Comparison of ENCODE assay signal across 15 cellular contexts in genomic region chr4:7830747-7831146, GRCh38.
DNase-seq lines count a peak whose midpoint lies in the region; ATAC-seq and TF ChIP-seq lines count a peak whose summit lies in the region.
"Had no signal": no experiment of that assay in that cellular context is flagged by ENCODE, and none has a peak within 500 bp of the region (broad histone marks: within the 10 kb centered on the region; RNA-seq: fewer than 3 reads in every experiment).

No MANE protein-coding gene starts in this region.

- H3K4me2 ChIP-seq in SK-N-SH: peak overlapping the region; percentile 38; the same call in 1 of the 2 replicates
- H3K4me2 ChIP-seq in fibroblast of lung (ENCODE audit: extremely low read depth, insufficient read depth, low read length): no peak overlapping the region
- H3K4me2 ChIP-seq in mesendoderm (ENCODE audit: low read length): no peak overlapping the region

- TF ChIP-seq CTCF in SK-N-SH (IDR thresholded peaks at IDR 0.05) (no peak), RWPE1 (conservative IDR thresholded peaks at IDR 0.05; ENCODE audit: low read depth) (no peak), fibroblast of lung (conservative IDR thresholded peaks at IDR 0.05 in 1 of 2, IDR thresholded peaks at IDR 0.05 in 1 of 2; ENCODE audit: low read depth in 1 of 2, low read length in 2 of 2) (no peak), gastrocnemius medialis (IDR thresholded peaks at IDR 0.05 in 4 of 5, conservative IDR thresholded peaks at IDR 0.05 in 1 of 5) (no peak)

- H3K4ac ChIP-seq in mesendoderm (ENCODE audit: low read depth, low read length): no peak overlapping the region

- no peaks in the 10 kb centered on the region for H3K9me3 ChIP-seq in SK-N-SH
- H3K9me3 ChIP-seq in fibroblast of lung (ENCODE audit: control insufficient read depth, insufficient read depth, low read depth, low read length): no peaks in the 10 kb centered on the region
- no peaks in the 10 kb centered on the region for H3K9me3 ChIP-seq in gastrocnemius medialis
- H3K9me3 ChIP-seq: thyroid gland had no signal

- H2BK15ac ChIP-seq in mesendoderm (replicated peaks; ENCODE audit: low read depth): no peak overlapping the region

- in situ Hi-C loops in gastrocnemius medialis (cut with MboI; ENCODE audit: low sequenced_read_pairs in 4 of 4): no loop called here

- DNase-seq in SK-N-SH (no peak), RWPE1 (ENCODE audit: low spot score) (no peak), fibroblast of lung (ENCODE audit: low read depth in 2 of 2) (no peak), gastrocnemius medialis (no peak), mesendoderm (no peak), NCI-H187 (lab: John Stamatoyannopoulos, UW) (no peak)
- DNase-seq in T-helper 2 cell treated with Interferon-gamma antibody and Interleukin-4, amounts not matched to agents 5 μg/mL and 100 μg/mL, for 36 hours (ENCODE audit: low spot score): no peak
- DNase-seq: NCI-H1436 treated with DMSO at 0.1 percent for 48 hours, NCI-H748 treated with DMSO at 0.1 percent for 48 hours, SIG-M5, thyroid gland had no signal

- H3K36me3 ChIP-seq in SK-N-SH (replicated peaks in 1 of 2; ENCODE audit: control insufficient read depth in 1 of 2, insufficient read depth in 2 of 2, low read length in 1 of 2): peaks cover 36 to 65% of the 10 kb centered on the region in 2 experiments
- peaks cover 2% of the 10 kb centered on the region for H3K36me3 ChIP-seq in fibroblast of lung (ENCODE audit: control insufficient read depth, insufficient read depth, low read length)
- H3K36me3 ChIP-seq in gastrocnemius medialis: no peaks in the 10 kb centered on the region
- H3K36me3 ChIP-seq in mesendoderm (ENCODE audit: control insufficient read depth, insufficient read depth, low read length): no peaks in the 10 kb centered on the region

- TF ChIP-seq EP300 in SK-N-SH (IDR thresholded peaks at IDR 0.05; ENCODE audit: borderline replicate concordance in 1 of 2, low read depth in 1 of 2, low read length in 1 of 2): no peak

- no peak for TF ChIP-seq POLR2A in gastrocnemius medialis (IDR thresholded peaks at IDR 0.05)

- H3K9ac ChIP-seq in SK-N-SH: peak overlapping the region; percentile 55
- H3K9ac ChIP-seq in fibroblast of lung (ENCODE audit: insufficient read depth, low read length): no peak overlapping the region
- no peak overlapping the region for H3K9ac ChIP-seq in mesendoderm (ENCODE audit: low read length)

- H4K20me1 ChIP-seq in SK-N-SH (ENCODE audit: insufficient read depth): no peaks in the 10 kb centered on the region
- H4K20me1 ChIP-seq in fibroblast of lung (ENCODE audit: control insufficient read depth, extremely low read depth, insufficient read depth, low read length): no peaks in the 10 kb centered on the region

- ATAC-seq in SK-N-SH treated with all-trans-retinoic acid at 6 μM for 48 hours: no peak
- ATAC-seq in gastrocnemius medialis: no peak

- no peak overlapping the region for H3K18ac ChIP-seq in mesendoderm (ENCODE audit: low read length)

- no peak overlapping the region for H4K5ac ChIP-seq in mesendoderm (ENCODE audit: low read length)

- WGBS in SK-N-SH (ENCODE audit: low lambda C conversion rate): 92% methylated on average over 2 of the region's 2 CpGs
- WGBS in mesendoderm (ENCODE audit: extremely low coverage, insufficient coverage, low lambda C conversion rate): no CpG with 5 or more reads among the region's 2 CpGs

- H3K23ac ChIP-seq in mesendoderm (ENCODE audit: low read length): no peak overlapping the region

- CTCF ChIA-PET in SK-N-SH (lab: Yijun Ruan, JAX): interaction anchor here (1.0 kb wide), 1 partner anchor 28 kb away, joined by 3 read pairs; no protein-coding TSS in a partner anchor
- CTCF ChIA-PET in RWPE1 (lab: Yijun Ruan, JAX): no interaction called here

- H2BK5ac ChIP-seq in mesendoderm (ENCODE audit: low read length): no peak overlapping the region

- H3K9me2 ChIP-seq in SK-N-SH: no peaks in the 10 kb centered on the region

- H3K9me3 Mint-ChIP-seq in T-helper 2 cell treated with Interferon-gamma antibody and Interleukin-4, amounts not matched to agents 5 μg/mL and 100 μg/mL, for 36 hours: peaks cover 5% of the 10 kb centered on the region

- H3K4me3 Mint-ChIP-seq in T-helper 2 cell treated with Interferon-gamma antibody and Interleukin-4, amounts not matched to agents 5 μg/mL and 100 μg/mL, for 36 hours: no peak overlapping the region
- H3K4me3 Mint-ChIP-seq: IgD-negative memory B cell had no signal

- no peak overlapping the region for H2AK5ac ChIP-seq in mesendoderm (ENCODE audit: low read length)

- peaks cover 7% of the 10 kb centered on the region for H3K79me1 ChIP-seq in mesendoderm (ENCODE audit: low read length)

- POLR2A ChIA-PET in SK-N-SH (lab: Yijun Ruan, JAX) (no interaction called here), RWPE1 (lab: Yijun Ruan, JAX; ENCODE audit: low non-redundant PET) (no interaction called here)

- intact Hi-C loops in gastrocnemius medialis (cut with DNase I; ENCODE audit: low total_unique reads): loop anchor here (1.0 to 2.0 kb wide), 2 partner anchors 24 to 41 kb away; no protein-coding TSS in a partner anchor

- no peak overlapping the region for H4K8ac ChIP-seq in mesendoderm (ENCODE audit: low read depth, low read length)

- peaks cover 55% of the 10 kb centered on the region for H3K4me1 Mint-ChIP-seq in T-helper 2 cell treated with Interferon-gamma antibody and Interleukin-4, amounts not matched to agents 5 μg/mL and 100 μg/mL, for 36 hours (ENCODE audit: low read depth)
- H3K4me1 Mint-ChIP-seq: IgD-negative memory B cell had no signal

- peaks cover 87% of the 10 kb centered on the region for H3K79me2 ChIP-seq in SK-N-SH (ENCODE audit: insufficient read depth)
- H3K79me2 ChIP-seq in fibroblast of lung (ENCODE audit: control insufficient read depth, insufficient read depth, low read length): peaks cover 8% of the 10 kb centered on the region
- no peaks in the 10 kb centered on the region for H3K79me2 ChIP-seq in mesendoderm (ENCODE audit: control insufficient read depth, insufficient read depth, low read length)

- H3K56ac ChIP-seq in mesendoderm (ENCODE audit: low read length): no peak overlapping the region

- H3K27me3 Mint-ChIP-seq in T-helper 2 cell treated with Interferon-gamma antibody and Interleukin-4, amounts not matched to agents 5 μg/mL and 100 μg/mL, for 36 hours (ENCODE audit: low read depth): no peaks in the 10 kb centered on the region

- H3K27me3 ChIP-seq in SK-N-SH (ENCODE audit: insufficient read depth) (no peaks in the 10 kb centered on the region), fibroblast of lung (ENCODE audit: control insufficient read depth, insufficient read depth, low read length) (no peaks in the 10 kb centered on the region), gastrocnemius medialis (no peaks in the 10 kb centered on the region), mesendoderm (ENCODE audit: insufficient read depth, low read length, poor library complexity) (no peaks in the 10 kb centered on the region)
- H3K27me3 ChIP-seq: thyroid gland had no signal

- H3K27ac ChIP-seq in SK-N-SH (ENCODE audit: low read depth in 2 of 2, low read length in 1 of 2) (peak overlapping the region; percentile 71 to 99; a peak in 3 of 4 replicates), RWPE1 (peak overlapping the region; percentile 18; the same call in 1 of the 2 replicates), fibroblast of lung (ENCODE audit: insufficient read depth, low read length) (peak overlapping the region; percentile 86), gastrocnemius medialis (peak overlapping the region; percentile 82 to 92 (median 85)), mesendoderm (ENCODE audit: low read depth, low read length) (no peak overlapping the region)
- H3K27ac ChIP-seq: 22Rv1 had no signal

- no peak for TF ChIP-seq RAD21 in SK-N-SH (IDR thresholded peaks at IDR 0.05; ENCODE audit: low read length)

- H3K4me3 ChIP-seq in SK-N-SH (ENCODE audit: low read depth in 2 of 2, low read length in 1 of 2): no peak overlapping the region; a peak in 1 of 4 replicates
- H3K4me3 ChIP-seq in fibroblast of lung (replicated peaks in 1 of 4; ENCODE audit: control extremely low read depth in 1 of 4, insufficient read depth in 1 of 4, low read depth in 3 of 4, low read length in 4 of 4): no peak overlapping the region
- H3K4me3 ChIP-seq in gastrocnemius medialis: peak overlapping the region in 2 of 4 donors; percentile 16 to 29
- no peak overlapping the region for H3K4me3 ChIP-seq in mesendoderm (ENCODE audit: low read length)
- H3K4me3 ChIP-seq: skin epidermis, thyroid gland had no signal

- H2AFZ ChIP-seq in SK-N-SH (ENCODE audit: low read depth) (no peak overlapping the region), fibroblast of lung (ENCODE audit: low read length) (no peak overlapping the region)

- H2BK120ac ChIP-seq in mesendoderm (ENCODE audit: low read depth, low read length): no peak overlapping the region

- peaks cover 66% of the 10 kb centered on the region for H3F3A ChIP-seq in SK-N-SH (replicated peaks; ENCODE audit: insufficient read depth)

- H3K4me1 ChIP-seq in SK-N-SH (ENCODE audit: control insufficient read depth in 1 of 2, insufficient read depth in 2 of 2, low read depth in 1 of 2, low read length in 1 of 2) (peaks cover 41 to 42% of the 10 kb centered on the region in 2 experiments), fibroblast of lung (ENCODE audit: control insufficient read depth, extremely low read depth, insufficient read depth, low read length) (peaks cover 26% of the 10 kb centered on the region), gastrocnemius medialis (peaks cover 38 to 52% of the 10 kb centered on the region in 2 donors), mesendoderm (ENCODE audit: control insufficient read depth, low read depth, low read length) (peaks cover 4% of the 10 kb centered on the region)
- H3K4me1 ChIP-seq: thyroid gland had no signal

- H3K36me3 Mint-ChIP-seq in T-helper 2 cell treated with Interferon-gamma antibody and Interleukin-4, amounts not matched to agents 5 μg/mL and 100 μg/mL, for 36 hours (ENCODE audit: low read depth): peaks cover 15% of the 10 kb centered on the region
- H3K36me3 Mint-ChIP-seq: IgD-negative memory B cell had no signal

- no peak overlapping the region for H3K27ac Mint-ChIP-seq in T-helper 2 cell treated with Interferon-gamma antibody and Interleukin-4, amounts not matched to agents 5 μg/mL and 100 μg/mL, for 36 hours
- H3K27ac Mint-ChIP-seq: IgD-negative memory B cell had no signal

TF ChIP-seq in SK-N-SH, 30 proteins besides CTCF, POLR2A, EP300 and RAD21 (continues in another document):
- TF ChIP-seq FOXM1 (IDR thresholded peaks at IDR 0.05; ENCODE audit: low read depth) (no peak), ELF1 (IDR thresholded peaks at IDR 0.05) (no peak), MAX (IDR thresholded peaks at IDR 0.05; ENCODE audit: low read depth) (no peak)

TF ChIP-seq in SK-N-SH treated with all-trans-retinoic acid at 6 μM for 48 hours, 23 proteins besides CTCF, POLR2A, EP300 and RAD21 (continues in another document):
- TF ChIP-seq ZNF70 (CRISPR knock-in tag; IDR thresholded peaks at IDR 0.05) (no peak), ZC3H10 (CRISPR knock-in tag; IDR thresholded peaks at IDR 0.05) (no peak), GLIS3 (CRISPR knock-in tag; IDR thresholded peaks at IDR 0.05) (no peak), PPARA (CRISPR knock-in tag; IDR thresholded peaks at IDR 0.05; ENCODE audit: borderline replicate concordance) (no peak), ESRRG (CRISPR knock-in tag; IDR thresholded peaks at IDR 0.05) (no peak), ARNTL (CRISPR knock-in tag; IDR thresholded peaks at IDR 0.05; ENCODE audit: borderline replicate concordance, low read depth) (no peak)
